Comparison of ENCODE assay signal across 12 cellular contexts in genomic region chr15:99167640-99168039, GRCh38.
DNase-seq lines count a peak whose midpoint lies in the region; ATAC-seq and TF ChIP-seq lines count a peak whose summit lies in the region.
"Had no signal": no experiment of that assay in that cellular context is flagged by ENCODE, and none has a peak within 500 bp of the region (broad histone marks: within the 10 kb centered on the region; RNA-seq: fewer than 3 reads in every experiment).

No MANE protein-coding gene starts in this region.

- H3K36me3 Mint-ChIP-seq in memory B cell, result no peaks in the 10 kb centered on the region
- H3K36me3 Mint-ChIP-seq in type B pancreatic cell, result peaks cover 12% of the 10 kb centered on the region
- H3K36me3 Mint-ChIP-seq: activated CD4-positive, alpha-beta memory T cell treated with anti-CD3 and anti-CD28 coated beads for 36 hours had no signal

- DNase-seq in memory B cell (ENCODE audit: low spot score in 2 of 2) (no peak), type B pancreatic cell (ENCODE audit: extremely low spot score, unreplicated experiment) (peak; percentile 34), DMS153 (lab: John Stamatoyannopoulos, UW) (no peak), kidney glomerular epithelial cell (lab: John Stamatoyannopoulos, UW) (no peak), iPS-NIHi11 (ENCODE audit: low spot score) (no peak)
- DNase-seq: activated CD4-positive, alpha-beta memory T cell treated with anti-CD3 and anti-CD28 coated beads for 36 hours; activated gamma-delta T cell treated with Interleukin-2 at 50 U/mL for 16 hours; COR-L47; stimulated activated CD4-positive, alpha-beta T cell treated with anti-CD3 and anti-CD28 coated beads, Interleukin-4, amount 100 ng/mL, for 4 hours; T-helper 17 cell had no signal

- peaks cover 14% of the 10 kb centered on the region for H3K4me1 Mint-ChIP-seq in memory B cell
- H3K4me1 Mint-ChIP-seq in type B pancreatic cell (ENCODE audit: unreplicated experiment), result no peaks in the 10 kb centered on the region

- no peak overlapping the region for H3K4me3 Mint-ChIP-seq in memory B cell
- no peak overlapping the region for H3K4me3 Mint-ChIP-seq in type B pancreatic cell
- H3K4me3 Mint-ChIP-seq: activated CD4-positive, alpha-beta memory T cell treated with anti-CD3 and anti-CD28 coated beads for 36 hours; T-helper 17 cell had no signal

- no peak for TF ChIP-seq CTCF in type B pancreatic cell (conservative IDR thresholded peaks at IDR 0.05)

- H3K9me3 Mint-ChIP-seq in memory B cell, result no peaks in the 10 kb centered on the region
- H3K9me3 Mint-ChIP-seq in type B pancreatic cell, result no peaks in the 10 kb centered on the region
- H3K9me3 Mint-ChIP-seq: activated CD4-positive, alpha-beta memory T cell treated with anti-CD3 and anti-CD28 coated beads for 36 hours had no signal

- H3K27me3 Mint-ChIP-seq in memory B cell, result no peaks in the 10 kb centered on the region
- no peaks in the 10 kb centered on the region for H3K27me3 Mint-ChIP-seq in type B pancreatic cell
- H3K27me3 Mint-ChIP-seq: activated CD4-positive, alpha-beta memory T cell treated with anti-CD3 and anti-CD28 coated beads for 36 hours; T-helper 17 cell had no signal

- H3K27ac Mint-ChIP-seq in memory B cell, result no peak overlapping the region
- no peak overlapping the region for H3K27ac Mint-ChIP-seq in type B pancreatic cell
- H3K27ac Mint-ChIP-seq: activated CD4-positive, alpha-beta memory T cell treated with anti-CD3 and anti-CD28 coated beads for 36 hours; T-helper 17 cell had no signal

- ATAC-seq in GM19351 (IDR thresholded peaks at IDR 0.05; ENCODE audit: unreplicated experiment) (peak; percentile 49), HG03060 (IDR thresholded peaks at IDR 0.05; ENCODE audit: low read depth, unreplicated experiment) (peak; percentile 40), memory B cell (ENCODE audit: low read depth) (peak; percentile 65)
- ATAC-seq: T-helper 17 cell had no signal
